8 cellular contexts compared by ENCODE assay signal in genomic region chr14:58297412-58297761, GRCh38. TPM values are rescaled to one million over a fixed set of nuclear protein-coding genes. Genes with fewer than 3 reads are reported as not detected.
DNase-seq lines count a peak whose midpoint lies in the region; ATAC-seq, FAIRE-seq and TF ChIP-seq lines count a peak whose summit lies in the region.

No MANE protein-coding gene starts in this region.

- no peak overlapping the region for H3K14ac ChIP-seq in H1 (ENCODE audit: insufficient read length)

- peaks cover 3% of the 10 kb centered on the region; the same call in 1 of the 2 replicates for H3K79me1 ChIP-seq in H1 (ENCODE audit: low read depth, low read length)

- H2AFZ ChIP-seq in H1 (ENCODE audit: low read length) (no peak overlapping the region), parathyroid adenoma (peak overlapping the region; percentile 87)

- no peak overlapping the region for H2BK20ac ChIP-seq in H1 (ENCODE audit: low read length)

- H3K4me2 ChIP-seq in H1 (ENCODE audit: insufficient read depth in 1 of 2, low read depth in 2 of 2, low read length in 2 of 2) (peak overlapping the region; percentile 71 to 87), parathyroid adenoma (ENCODE audit: low read length) (peak overlapping the region; percentile 92)

- no peak overlapping the region for H4K5ac ChIP-seq in H1 (ENCODE audit: insufficient read length, low read depth, low read length)

- TF ChIP-seq POLR2A in H1 (IDR thresholded peaks at IDR 0.05; ENCODE audit: control extremely low read depth in 1 of 2, low read depth in 2 of 2, low read length in 2 of 2) = no peak; a peak in 1 of 3 replicates

- H3K9ac ChIP-seq in H1 (replicated peaks in 1 of 4; ENCODE audit: extremely low read depth in 1 of 4, low read depth in 3 of 4, low read length in 3 of 4) = peak overlapping the region in 3 of 4 experiments; percentile 91 to 100 (median 99); a peak in 6 of 7 replicates
- peak overlapping the region; percentile 57 for H3K9ac ChIP-seq in parathyroid adenoma

- peaks cover 23 to 71% of the 10 kb centered on the region in 2 experiments for H3K79me2 ChIP-seq in H1 (ENCODE audit: control insufficient read depth in 1 of 2, insufficient read depth in 2 of 2, low read length in 2 of 2)
- H3K79me2 ChIP-seq in parathyroid adenoma = peaks cover 43% of the 10 kb centered on the region

- TF ChIP-seq EP300 in H1 (IDR thresholded peaks at IDR 0.05; ENCODE audit: borderline replicate concordance in 1 of 2, low read depth in 2 of 2, low read length in 2 of 2) = no peak

- DNase-seq in HS-5 (ENCODE audit: low read depth) (peak; percentile 18), H1 (ENCODE audit: low read depth in 1 of 2, low spot score in 2 of 2) (no peak), NCI-H2081 (lab: John Stamatoyannopoulos, UW) (no peak), NCI-H187 (lab: John Stamatoyannopoulos, UW) (no peak)
- DNase-seq in stimulated activated naive CD8-positive, alpha-beta T cell treated with anti-CD3 and anti-CD28 coated beads, Interleukin-15, Interleukin-2, amounts not matched to agents 100 U/mL and 50 U/mL, for 24 hours = no peak
- DNase-seq in stimulated activated CD4-positive, alpha-beta T cell treated with anti-CD3 and anti-CD28 coated beads, Interleukin-4, amount 100 ng/mL, for 1 hour = no peak

- no peak overlapping the region for H3K23ac ChIP-seq in H1 (ENCODE audit: insufficient read length)

- peak overlapping the region; percentile 93; the same call in 1 of the 2 replicates for H3K18ac ChIP-seq in H1 (ENCODE audit: extremely low read depth, low read length)

- no peak overlapping the region; the same call in 1 of the 2 replicates for H2BK12ac ChIP-seq in H1 (ENCODE audit: low read depth, low read length)

- H4K91ac ChIP-seq in H1 (replicated peaks; ENCODE audit: insufficient read length, low read length) = no peak overlapping the region

- no peak for FAIRE-seq in H1 (lab: Jason Lieb, UNC)

- POLR2A ChIA-PET in H1 (lab: Charles Lee; ENCODE audit: partially characterized antibody) = interaction anchor here (0.6 to 3.2 kb wide), 20 partner anchors 9 to 1185 kb away, joined by 3 to 34 read pairs (median 4); partner anchors contain the start of genes ARMH4, KIAA0586, PSMA3 and TIMM9

- H3K23me2 ChIP-seq in H1 (ENCODE audit: low read depth, low read length) = peaks cover 5% of the 10 kb centered on the region

- no peak overlapping the region for H2AK5ac ChIP-seq in H1 (ENCODE audit: low read depth, low read length)

- H3K27ac ChIP-seq in H1 (ENCODE audit: low read depth, low read length) = 0 out of 2 replicates have a peak overlapping the region, but pooled peaks have one; percentile 6
- H3K27ac ChIP-seq in parathyroid adenoma = peak overlapping the region; percentile 98

- no peak overlapping the region for H2BK15ac ChIP-seq in H1 (ENCODE audit: low read length)

- H4K20me1 ChIP-seq in H1 (replicated peaks in 1 of 2; ENCODE audit: control insufficient read depth in 1 of 2, insufficient read depth in 2 of 2, low read length in 2 of 2) = peaks cover 2 to 6% of the 10 kb centered on the region in 2 experiments

- H2BK120ac ChIP-seq in H1 (replicated peaks; ENCODE audit: low read depth, low read length) = no peak overlapping the region

- TF ChIP-seq RAD21 in H1 (IDR thresholded peaks at IDR 0.05 in 1 of 2, conservative IDR thresholded peaks at IDR 0.05 in 1 of 2; ENCODE audit: low read depth in 2 of 2, low read length in 2 of 2) = no peak

- peak overlapping the region; percentile 58 for H2BK5ac ChIP-seq in H1 (ENCODE audit: low read depth, low read length)

- WGBS in H1 (ENCODE audit: extremely low coverage in 1 of 2, insufficient coverage in 1 of 2, insufficient read length in 1 of 2, insufficient replicate concordance in 2 of 2, low coverage in 1 of 2, low lambda C conversion rate in 2 of 2, missing lambda C conversion rate in 1 of 2), 2 experiments = 2% methylated on average over 10 of the region's 10 CpGs; no CpG with 5 or more reads in 1 of the 2 experiments

- H3K56ac ChIP-seq in H1 (replicated peaks; ENCODE audit: insufficient read length, low read depth, low read length) = peak overlapping the region; percentile 43

- CTCF ChIA-PET in H1 (lab: Charles Lee; ENCODE audit: partially characterized antibody) = no interaction called here

- TF ChIP-seq CTCF in H1 (IDR thresholded peaks at IDR 0.05; ENCODE audit: control extremely low read depth in 1 of 3, insufficient read depth in 1 of 3, low read depth in 1 of 3, low read length in 3 of 3) (no peak), parathyroid adenoma (IDR thresholded peaks at IDR 0.05) (no peak)

- H3K36me3 ChIP-seq in H1 (ENCODE audit: control insufficient read depth in 2 of 4, insufficient read depth in 4 of 4, low read length in 3 of 4) (peaks cover 0 to 25% (median 10%) of the 10 kb centered on the region in 4 experiments; a peak in 7 of 8 replicates), parathyroid adenoma (ENCODE audit: control insufficient read depth, insufficient read depth, low read length) (no peaks in the 10 kb centered on the region)

- peak overlapping the region; percentile 81 to 99 (median 92) for H3K4me3 ChIP-seq in H1 (ENCODE audit: extremely low read depth in 1 of 4, insufficient read depth in 2 of 4, low read depth in 3 of 4, low read length in 4 of 4)
- peak overlapping the region; percentile 81 for H3K4me3 ChIP-seq in parathyroid adenoma (ENCODE audit: low read depth, low read length)

- H3K4me1 ChIP-seq in H1 (replicated peaks in 1 of 4; ENCODE audit: control insufficient read depth in 3 of 4, insufficient read depth in 4 of 4, low read length in 3 of 4) (peaks cover 0 to 3% (median 0%) of the 10 kb centered on the region in 4 experiments; a peak in 2 of 7 replicates), parathyroid adenoma (peaks cover 8% of the 10 kb centered on the region)

- H3K27me3 ChIP-seq in H1 (replicated peaks in 1 of 4; ENCODE audit: control insufficient read depth in 3 of 4, extremely low read depth in 1 of 4, insufficient read depth in 3 of 4, low read length in 3 of 4) = no peaks in the 10 kb centered on the region
- no peaks in the 10 kb centered on the region for H3K27me3 ChIP-seq in parathyroid adenoma (ENCODE audit: control insufficient read depth, insufficient read depth, low read length)

- H4K8ac ChIP-seq in H1 (ENCODE audit: extremely low read depth, insufficient read depth, low read length) = no peak overlapping the region

- ATAC-seq in GM18868 (IDR thresholded peaks at IDR 0.05; ENCODE audit: unreplicated experiment) = peak; percentile 0
- no peak for ATAC-seq in stimulated activated naive CD8-positive, alpha-beta T cell treated with anti-CD3 and anti-CD28 coated beads, Interleukin-15, Interleukin-2, amounts not matched to agents 100 U/mL and 50 U/mL, for 24 hours

- no peak overlapping the region for H3K4ac ChIP-seq in H1 (replicated peaks; ENCODE audit: insufficient read length, low read depth, low read length)

- H3K9me3 ChIP-seq in H1 (ENCODE audit: insufficient read depth in 2 of 2, low read depth in 1 of 2, low read length in 1 of 2) (no peaks in the 10 kb centered on the region), parathyroid adenoma (ENCODE audit: control insufficient read depth, low read length) (no peaks in the 10 kb centered on the region)

TF ChIP-seq in H1, 55 proteins besides CTCF, POLR2A, EP300 and RAD21:
- TF ChIP-seq SIN3A (conservative IDR thresholded peaks at IDR 0.05 in 1 of 2, IDR thresholded peaks at IDR 0.05 in 1 of 2; ENCODE audit: low read depth in 1 of 2, low read length in 2 of 2) (peak; percentile 64 to 83; a peak in 2 of 4 replicates), BACH1 (IDR thresholded peaks at IDR 0.05; ENCODE audit: low read length) (no peak), POU5F1 (IDR thresholded peaks at IDR 0.05; ENCODE audit: low read depth, low read length) (no peak), HDAC2 (IDR thresholded peaks at IDR 0.05; ENCODE audit: borderline replicate concordance in 1 of 2, low read depth in 2 of 2, low read length in 2 of 2) (0 out of 4 replicates have a peak, but pooled peaks of 1 of the 2 experiments have one; percentile 51)
TF ChIP-seq in H1: peak in this region for 2.

RNA-seq across cellular contexts. Expression of gene ARID4A, which starts 1.0 kb away (rescaled TPM):
- 12.6 and 14.6 TPM in 2 replicates for total RNA-seq in H1 (2021; fragmentation: NEBNext Ultra II Directional; extraction: Animal tissue kit (Norgen Biotek cat#: 25700))
- polyA plus RNA-seq in H1 (2011; rRNA removed) = 1.9 and 2.1 TPM in 2 replicates
- polyA plus RNA-seq in H1 (2011; cell fraction: cytosol; rRNA removed) = 3.2 TPM
- 10.2 TPM for polyA plus RNA-seq in H1 (2011; cell fraction: nucleus; rRNA removed)
- 4.5 to 13.8 TPM (median 7.1 TPM) in 4 replicates for polyA plus RNA-seq in H1 (2012, experiment 1 of 2)
- polyA plus RNA-seq in H1 (2012, experiment 2 of 2) = 1.8 TPM
- polyA plus RNA-seq in H1 (2013, experiment 1 of 2) = 16.6 TPM
- 15.9 TPM for polyA plus RNA-seq in H1 (2013, experiment 2 of 2)
- 4.3 and 6.2 TPM in 2 replicates for polyA minus RNA-seq in H1 (2011; rRNA and poly(A)+ RNA removed)
- 2.9 TPM for polyA minus RNA-seq in H1 (2011; cell fraction: cytosol; rRNA and poly(A)+ RNA removed)
- 24.6 TPM for polyA minus RNA-seq in H1 (2011; cell fraction: nucleus; rRNA and poly(A)+ RNA removed)

RNA-seq across cellular contexts. Expression of gene PSMA3, which starts 52.7 kb away (rescaled TPM):
- 283 and 285 TPM in 2 replicates for total RNA-seq in H1 (2021; fragmentation: NEBNext Ultra II Directional; extraction: Animal tissue kit (Norgen Biotek cat#: 25700))
- 244 and 507 TPM in 2 replicates for polyA plus RNA-seq in H1 (2011; rRNA removed)
- 374 TPM for polyA plus RNA-seq in H1 (2011; cell fraction: cytosol; rRNA removed)
- 105 TPM for polyA plus RNA-seq in H1 (2011; cell fraction: nucleus; rRNA removed)
- 205 to 250 TPM (median 218 TPM) in 4 replicates for polyA plus RNA-seq in H1 (2012, experiment 1 of 2)
- 137 TPM for polyA plus RNA-seq in H1 (2012, experiment 2 of 2)
- 460 TPM for polyA plus RNA-seq in H1 (2013, experiment 1 of 2)
- polyA plus RNA-seq in H1 (2013, experiment 2 of 2) = 474 TPM
- 260 and 381 TPM in 2 replicates for polyA minus RNA-seq in H1 (2011; rRNA and poly(A)+ RNA removed)
- polyA minus RNA-seq in H1 (2011; cell fraction: cytosol; rRNA and poly(A)+ RNA removed) = 64.0 TPM
- polyA minus RNA-seq in H1 (2011; cell fraction: nucleus; rRNA and poly(A)+ RNA removed) = 106 TPM
